In genomic region chr9:130989391-130989790, GRCh38 we compare ENCODE assay signal across 17 cellular contexts. TPM values are rescaled to one million over a fixed set of nuclear protein-coding genes. Genes with fewer than 3 reads are reported as not detected.
DNase-seq lines count a peak whose midpoint lies in the region; ATAC-seq and TF ChIP-seq lines count a peak whose summit lies in the region.
"Had no signal": no experiment of that assay in that cellular context is flagged by ENCODE, and none has a peak within 500 bp of the region (broad histone marks: within the 10 kb centered on the region; RNA-seq: fewer than 3 reads in every experiment).

No MANE protein-coding gene starts in this region.

- H2AFZ ChIP-seq in neural progenitor cell (replicated peaks): no peak overlapping the region

- H3K4me2 ChIP-seq in neural progenitor cell: no peak overlapping the region
- H3K4me2 ChIP-seq: GM23338 had no signal

- no peaks in the 10 kb centered on the region for H3K36me3 Mint-ChIP-seq in neural progenitor cell
- no peaks in the 10 kb centered on the region for H3K36me3 Mint-ChIP-seq in activated naive CD8-positive, alpha-beta T cell treated with anti-CD3 and anti-CD28 coated beads, Interleukin-2, amount 50 U/mL, for 24 hours (ENCODE audit: low read depth)
- H3K36me3 Mint-ChIP-seq: CD14-positive monocyte; CD4-positive, alpha-beta memory T cell had no signal

- H3K9me3 ChIP-seq in SJCRH30 (replicated peaks): 0 out of 2 replicates have a peak, but pooled peaks cover 3% of the 10 kb centered on the region
- H3K9me3 ChIP-seq in neural progenitor cell (ENCODE audit: low read depth): no peaks in the 10 kb centered on the region
- no peaks in the 10 kb centered on the region for H3K9me3 ChIP-seq in Peyer's patch
- H3K9me3 ChIP-seq: BE2C had no signal

- peaks cover 57% of the 10 kb centered on the region for H3K4me1 Mint-ChIP-seq in neural progenitor cell
- H3K4me1 Mint-ChIP-seq in activated naive CD8-positive, alpha-beta T cell treated with anti-CD3 and anti-CD28 coated beads, Interleukin-2, amount 50 U/mL, for 24 hours: no peaks in the 10 kb centered on the region

- no peak for TF ChIP-seq CTCF in neural progenitor cell (IDR thresholded peaks at IDR 0.05)
- TF ChIP-seq CTCF in Peyer's patch (IDR thresholded peaks at IDR 0.05): no peak

- DNase-seq in D341Med (ENCODE audit: low spot score): peak; percentile 29
- no peak for DNase-seq in SJCRH30
- no peak for DNase-seq in neural progenitor cell (ENCODE audit: low spot score)
- DNase-seq in Peyer's patch: no peak
- DNase-seq in activated naive CD8-positive, alpha-beta T cell treated with anti-CD3 and anti-CD28 coated beads, Interleukin-2, amount 50 U/mL, for 24 hours: no peak
- DNase-seq: BE2C; CD4-positive, alpha-beta memory T cell; DMS 273 treated with DMSO at 0.1 percent for 48 hours; DMS53; DND-41; EL; KG1 had no signal

- TF ChIP-seq POLR2A in Peyer's patch (IDR thresholded peaks at IDR 0.05): no peak

- peaks cover 24% of the 10 kb centered on the region for H3K27me3 Mint-ChIP-seq in neural progenitor cell (ENCODE audit: insufficient read depth, low read depth)
- no peaks in the 10 kb centered on the region for H3K27me3 Mint-ChIP-seq in activated naive CD8-positive, alpha-beta T cell treated with anti-CD3 and anti-CD28 coated beads, Interleukin-2, amount 50 U/mL, for 24 hours

- H3K27ac ChIP-seq in SJCRH30 (no peak overlapping the region), neural progenitor cell (no peak overlapping the region), Peyer's patch (no peak overlapping the region)

- H3K79me2 ChIP-seq in neural progenitor cell (ENCODE audit: low read depth): no peaks in the 10 kb centered on the region

- H3K27ac Mint-ChIP-seq in neural progenitor cell: no peak overlapping the region
- no peak overlapping the region for H3K27ac Mint-ChIP-seq in activated naive CD8-positive, alpha-beta T cell treated with anti-CD3 and anti-CD28 coated beads, Interleukin-2, amount 50 U/mL, for 24 hours
- H3K27ac Mint-ChIP-seq: CD14-positive monocyte; CD4-positive, alpha-beta memory T cell; GM23338; H9 had no signal

- H3K4me3 ChIP-seq in SJCRH30: peak overlapping the region; percentile 42
- H3K4me3 ChIP-seq in neural progenitor cell: no peak overlapping the region
- no peak overlapping the region for H3K4me3 ChIP-seq in Peyer's patch
- H3K4me3 ChIP-seq: GM23338 had no signal

- no peaks in the 10 kb centered on the region for H4K20me1 ChIP-seq in neural progenitor cell (ENCODE audit: low read depth)

- peaks cover 4% of the 10 kb centered on the region; the same call in 1 of the 2 replicates for H3K27me3 ChIP-seq in SJCRH30
- no peaks in the 10 kb centered on the region for H3K27me3 ChIP-seq in neural progenitor cell
- H3K27me3 ChIP-seq in Peyer's patch: no peaks in the 10 kb centered on the region
- H3K27me3 ChIP-seq: BE2C had no signal

- no peaks in the 10 kb centered on the region for H3F3A ChIP-seq in neural progenitor cell (ENCODE audit: low read depth)

- peak overlapping the region; percentile 30 for H3K4me3 Mint-ChIP-seq in neural progenitor cell
- no peak overlapping the region for H3K4me3 Mint-ChIP-seq in activated naive CD8-positive, alpha-beta T cell treated with anti-CD3 and anti-CD28 coated beads, Interleukin-2, amount 50 U/mL, for 24 hours
- H3K4me3 Mint-ChIP-seq: CD14-positive monocyte; CD4-positive, alpha-beta memory T cell; GM23338; H9 had no signal

- no peak overlapping the region for H3K9ac ChIP-seq in neural progenitor cell

- H3K4me1 ChIP-seq in SJCRH30: peaks cover 51% of the 10 kb centered on the region
- no peaks in the 10 kb centered on the region for H3K4me1 ChIP-seq in neural progenitor cell
- H3K4me1 ChIP-seq in Peyer's patch: no peaks in the 10 kb centered on the region
- H3K4me1 ChIP-seq: BE2C had no signal

- no peaks in the 10 kb centered on the region for H3K36me3 ChIP-seq in SJCRH30
- no peaks in the 10 kb centered on the region for H3K36me3 ChIP-seq in neural progenitor cell
- no peaks in the 10 kb centered on the region for H3K36me3 ChIP-seq in Peyer's patch
- H3K36me3 ChIP-seq: BE2C had no signal

- ATAC-seq in GM19455 (IDR thresholded peaks at IDR 0.05; ENCODE audit: unreplicated experiment): no peak
- no peak for ATAC-seq in activated naive CD8-positive, alpha-beta T cell treated with anti-CD3 and anti-CD28 coated beads, Interleukin-2, amount 50 U/mL, for 24 hours
- ATAC-seq: HepG2 had no signal

- H3K9me3 Mint-ChIP-seq in neural progenitor cell: no peaks in the 10 kb centered on the region
- no peaks in the 10 kb centered on the region for H3K9me3 Mint-ChIP-seq in activated naive CD8-positive, alpha-beta T cell treated with anti-CD3 and anti-CD28 coated beads, Interleukin-2, amount 50 U/mL, for 24 hours
- H3K9me3 Mint-ChIP-seq: CD4-positive, alpha-beta memory T cell; GM23338; H9 had no signal

RNA-seq across cellular contexts. Expression of gene LAMC3, which starts 19.6 kb away (rescaled TPM):
- total RNA-seq in SJCRH30 (2014; rRNA removed; shearing (Covaris generic)): not detected in 2 replicates
- 0.03 TPM in 1 of 2 replicates, not detected in the other for total RNA-seq in neural progenitor cell (ENCODE audit: low replicate concordance)
- 1 to 10 TPM in 3 of 4 donors, not detected in 1; 1.6 to 4.1 (median 3.9) TPM for total RNA-seq in Peyer's patch

RNA-seq across cellular contexts. Expression of gene FIBCD1, which starts 50.3 kb away (rescaled TPM):
- total RNA-seq in SJCRH30 (2014; rRNA removed; shearing (Covaris generic)): 2.8 TPM in 1 of 2 replicates, not detected in the other
- total RNA-seq in neural progenitor cell (ENCODE audit: low replicate concordance) (1.8 and 7.2 TPM in 2 replicates), Peyer's patch (1 to 10 TPM in 1 of 4 donors, not detected in 3; 3.3 TPM)
- total RNA-seq: CD4-positive, alpha-beta memory T cell had no signal
